ENCODE assay signal across 9 cellular contexts in genomic region chr17:8997994-8998628, GRCh38. TPM values are rescaled to one million over a fixed set of nuclear protein-coding genes. Genes with fewer than 3 reads are reported as not detected.
DNase-seq lines count a peak whose midpoint lies in the region; ATAC-seq and TF ChIP-seq lines count a peak whose summit lies in the region.
"Had no signal": no experiment of that assay in that cellular context is flagged by ENCODE, and none has a peak within 500 bp of the region (broad histone marks: within the 10 kb centered on the region; RNA-seq: fewer than 3 reads in every experiment).

No MANE protein-coding gene starts in this region.

- H3K36me3 ChIP-seq in Panc1 (ENCODE audit: control insufficient read depth, insufficient read depth, low read length) = no peaks in the 10 kb centered on the region

- POLR2A ChIA-PET in HEK293T (lab: Yijun Ruan, JAX) = interaction anchor here (1.1 kb wide), 1 partner anchor 242 kb away, joined by 3 read pairs; no protein-coding TSS in a partner anchor
- POLR2A ChIA-PET in Panc1 (lab: Charles Lee) = no interaction called here

- peaks cover 16% of the 10 kb centered on the region for H3K4me1 Mint-ChIP-seq in activated T-cell treated with anti-CD3 and anti-CD28 coated beads, Interleukin-2, amount 50 U/mL, for 24 hours (ENCODE audit: low read depth)
- peaks cover 13% of the 10 kb centered on the region for H3K4me1 Mint-ChIP-seq in progenitor cell of endocrine pancreas (ENCODE audit: low read depth)

- H3K36me3 Mint-ChIP-seq in activated T-cell treated with anti-CD3 and anti-CD28 coated beads, Interleukin-2, amount 50 U/mL, for 24 hours (ENCODE audit: low read depth) = no peaks in the 10 kb centered on the region
- H3K36me3 Mint-ChIP-seq in progenitor cell of endocrine pancreas (ENCODE audit: insufficient read depth) = no peaks in the 10 kb centered on the region

- intact Hi-C loops in Panc1 (cut with micrococcal nuclease; ENCODE audit: unreplicated experiment) = no loop called here

- ATAC-seq in Panc1 = peak; percentile 80; the same call in 1 of the 2 replicates
- no peak for ATAC-seq in GM21390 (IDR thresholded peaks at IDR 0.05; ENCODE audit: unreplicated experiment)

- no peaks in the 10 kb centered on the region for H3K9me3 Mint-ChIP-seq in activated T-cell treated with anti-CD3 and anti-CD28 coated beads, Interleukin-2, amount 50 U/mL, for 24 hours
- H3K9me3 Mint-ChIP-seq in progenitor cell of endocrine pancreas (ENCODE audit: low read depth) = no peaks in the 10 kb centered on the region

- no peak overlapping the region for H3K27ac Mint-ChIP-seq in activated T-cell treated with anti-CD3 and anti-CD28 coated beads, Interleukin-2, amount 50 U/mL, for 24 hours
- no peak overlapping the region for H3K27ac Mint-ChIP-seq in progenitor cell of endocrine pancreas

- H3K27me3 ChIP-seq in Panc1 (ENCODE audit: control insufficient read depth, insufficient read depth, low read length) = no peaks in the 10 kb centered on the region

- peaks cover 37% of the 10 kb centered on the region for H3K27me3 Mint-ChIP-seq in activated T-cell treated with anti-CD3 and anti-CD28 coated beads, Interleukin-2, amount 50 U/mL, for 24 hours
- peaks cover 52% of the 10 kb centered on the region for H3K27me3 Mint-ChIP-seq in progenitor cell of endocrine pancreas

- BruUV-seq in Panc1 (replicated peaks; lab: Mats Ljungman, UMichigan) = no TSS peak

- CTCF ChIA-PET in HEK293T (lab: Yijun Ruan, JAX) (interaction anchor here (0.5 to 1.9 kb wide), 10 partner anchors 12 to 1118 kb away, joined by 3 to 8 read pairs (median 4); no protein-coding TSS in a partner anchor), Panc1 (lab: Charles Lee) (interaction anchor here (0.6 to 0.9 kb wide), 2 partner anchors 301 to 572 kb away, joined by 3 to 5 read pairs; no protein-coding TSS in a partner anchor)

- DNase-seq in D341Med (ENCODE audit: low spot score) (peak; percentile 59), HEK293T (ENCODE audit: extremely low spot score) (peak; percentile 80), Panc1 (ENCODE audit: low read depth, low spot score) (peak; percentile 51), fibroblast of the aortic adventitia (ENCODE audit: low read depth) (peak; percentile 34), progenitor cell of endocrine pancreas (ENCODE audit: low spot score, unreplicated experiment) (peak; percentile 47), KG1 (lab: John Stamatoyannopoulos, UW) (no peak)
- peak; percentile 85 for DNase-seq in activated T-cell treated with anti-CD3 and anti-CD28 coated beads, Interleukin-2, amount 50 U/mL, for 24 hours

- H3K4me1 ChIP-seq in Panc1 (ENCODE audit: control insufficient read depth, insufficient read depth, low read length) = no peaks in the 10 kb centered on the region

- TF ChIP-seq CTCF in Panc1 (IDR thresholded peaks at IDR 0.05) (peak; percentile 96), fibroblast of the aortic adventitia (IDR thresholded peaks at IDR 0.05; ENCODE audit: insufficient read depth, low read length) (peak; percentile 78), progenitor cell of endocrine pancreas (IDR thresholded peaks at IDR 0.05; ENCODE audit: unreplicated experiment) (peak; percentile 92)

- no peak overlapping the region for H3K4me3 Mint-ChIP-seq in activated T-cell treated with anti-CD3 and anti-CD28 coated beads, Interleukin-2, amount 50 U/mL, for 24 hours
- H3K4me3 Mint-ChIP-seq in progenitor cell of endocrine pancreas (ENCODE audit: low read depth) = no peak overlapping the region

- no peak overlapping the region for H3K27ac ChIP-seq in Panc1 (ENCODE audit: low read length)
- H3K27ac ChIP-seq: SK-N-MC had no signal

- H3K4me3 ChIP-seq in Panc1 (ENCODE audit: low read depth in 2 of 2, low read length in 2 of 2) (no peak overlapping the region), fibroblast of the aortic adventitia (ENCODE audit: low read depth, low read length) (no peak overlapping the region)
- H3K4me3 ChIP-seq: SK-N-MC had no signal

- no peaks in the 10 kb centered on the region for H3K9me3 ChIP-seq in Panc1 (ENCODE audit: control insufficient read depth, insufficient read depth, low read depth, low read length)

- in situ Hi-C loops in Panc1 (cut with HindIII; ENCODE audit: low pct_unique_long_range_greater_than_20kb, low sequenced_read_pairs) = no loop called here

TF ChIP-seq in HEK293T, 16 proteins besides CTCF, POLR2A, EP300 and RAD21:
- TF ChIP-seq ARNT (IDR thresholded peaks at IDR 0.05) = no peak
- no peak for TF ChIP-seq FOXM1 (IDR thresholded peaks at IDR 0.05; ENCODE audit: borderline replicate concordance)
- TF ChIP-seq FOXK2 (IDR thresholded peaks at IDR 0.05) = no peak
- TF ChIP-seq LEF1 (IDR thresholded peaks at IDR 0.05; ENCODE audit: borderline replicate concordance) = no peak
- TF ChIP-seq BHLHE40 (IDR thresholded peaks at IDR 0.05; ENCODE audit: borderline replicate concordance) = no peak
- TF ChIP-seq ELF4 (IDR thresholded peaks at IDR 0.05) = no peak
- TF ChIP-seq SUZ12 (IDR thresholded peaks at IDR 0.05) = no peak
- TF ChIP-seq L3MBTL2 (conservative IDR thresholded peaks at IDR 0.05) = no peak
- TF ChIP-seq HDGF (IDR thresholded peaks at IDR 0.05; ENCODE audit: borderline replicate concordance) = no peak
- TF ChIP-seq SP1 (IDR thresholded peaks at IDR 0.05) = no peak
- no peak for TF ChIP-seq FOXA1 (IDR thresholded peaks at IDR 0.05)
- no peak for TF ChIP-seq CTBP1 (IDR thresholded peaks at IDR 0.05; ENCODE audit: borderline replicate concordance)
- no peak for TF ChIP-seq ZNF384 (IDR thresholded peaks at IDR 0.05)
- no peak; the same call in 1 of the 2 replicates for TF ChIP-seq NFRKB (IDR thresholded peaks at IDR 0.05)
- TF ChIP-seq PKNOX1 (IDR thresholded peaks at IDR 0.05) = no peak

RNA-seq across cellular contexts. Expression of gene NTN1, which starts 23.2 kb away (rescaled TPM):
- total RNA-seq in Panc1 (2021; ENCODE audit: unreplicated experiment) (14.5 TPM), fibroblast of the aortic adventitia (ENCODE audit: low replicate concordance) (0.33 and 0.81 TPM in 2 replicates), progenitor cell of endocrine pancreas (3.3 and 4.4 TPM in 2 replicates)
- 20.0 TPM for polyA plus RNA-seq in Panc1 (2012; ENCODE audit: insufficient read length)

RNA-seq across cellular contexts. Expression of gene PIK3R5, which starts 32.6 kb away (rescaled TPM):
- total RNA-seq in Panc1 (2021; ENCODE audit: unreplicated experiment) (0.15 TPM), fibroblast of the aortic adventitia (ENCODE audit: low replicate concordance) (not detected in 2 replicates), progenitor cell of endocrine pancreas (0.29 and 0.50 TPM in 2 replicates)
- polyA plus RNA-seq in Panc1 (2012; ENCODE audit: insufficient read length) = 0.15 TPM
